In the genomic region with DNA sequence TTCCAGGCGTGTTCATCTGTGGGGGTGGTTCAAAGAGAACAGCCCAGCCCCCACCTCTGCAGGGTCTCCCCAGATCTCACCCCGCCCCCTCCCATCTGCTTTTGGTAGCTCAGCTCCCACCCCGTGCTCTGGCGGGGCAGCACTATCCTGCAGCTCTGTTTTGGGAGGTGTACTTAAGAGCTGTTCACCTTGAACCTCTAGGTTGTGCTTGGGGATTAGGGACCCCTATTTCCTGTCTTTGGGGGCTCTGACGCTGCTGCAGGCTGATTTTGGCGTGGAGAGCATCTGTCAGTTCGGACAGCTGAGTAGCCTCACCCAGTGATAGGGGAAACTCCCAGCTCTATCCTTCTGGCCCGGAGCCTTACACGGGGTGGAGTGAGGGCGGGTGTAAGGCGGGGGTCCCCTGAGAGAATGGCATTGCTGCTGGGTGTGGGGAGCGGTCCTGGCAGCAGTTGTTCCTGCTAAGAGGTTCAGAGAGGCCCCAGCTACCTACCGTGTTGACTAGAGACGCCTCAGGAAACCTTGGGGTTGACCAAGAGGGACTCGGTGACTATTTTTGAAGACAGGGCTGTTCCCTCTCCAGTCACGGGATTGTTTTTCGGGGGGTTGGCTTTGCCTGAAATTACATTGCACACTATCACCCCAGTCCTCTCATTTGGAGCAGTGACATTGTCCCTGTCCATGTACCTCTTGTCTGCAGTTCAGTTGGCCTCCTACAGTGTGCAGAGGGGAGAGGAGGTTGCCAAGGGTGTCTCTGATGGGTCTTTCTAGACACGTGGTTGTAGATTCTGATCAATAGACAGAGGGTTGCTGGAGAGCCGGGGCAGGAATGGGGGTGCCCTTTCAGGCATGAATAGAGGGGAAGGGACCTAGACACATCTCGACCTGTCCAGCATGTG, we compare ENCODE assay signal across 1 cellular context.
TF ChIP-seq lines count a peak whose summit lies in the region.

No MANE protein-coding gene starts in this region.

TF ChIP-seq in SK-N-SH treated with all-trans-retinoic acid at 6 μM for 48 hours, 23 proteins besides CTCF, POLR2A, EP300 and RAD21 (continued from another document):
- TF ChIP-seq, protein P1, sequence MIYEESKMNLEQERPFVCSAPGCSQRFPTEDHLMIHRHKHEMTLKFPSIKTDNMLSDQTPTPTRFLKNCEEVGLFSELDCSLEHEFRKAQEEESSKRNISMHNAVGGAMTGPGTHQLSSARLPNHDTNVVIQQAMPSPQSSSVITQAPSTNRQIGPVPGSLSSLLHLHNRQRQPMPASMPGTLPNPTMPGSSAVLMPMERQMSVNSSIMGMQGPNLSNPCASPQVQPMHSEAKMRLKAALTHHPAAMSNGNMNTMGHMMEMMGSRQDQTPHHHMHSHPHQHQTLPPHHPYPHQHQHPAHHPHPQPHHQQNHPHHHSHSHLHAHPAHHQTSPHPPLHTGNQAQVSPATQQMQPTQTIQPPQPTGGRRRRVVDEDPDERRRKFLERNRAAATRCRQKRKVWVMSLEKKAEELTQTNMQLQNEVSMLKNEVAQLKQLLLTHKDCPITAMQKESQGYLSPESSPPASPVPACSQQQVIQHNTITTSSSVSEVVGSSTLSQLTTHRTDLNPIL (CRISPR knock-in tag; IDR thresholded peaks at IDR 0.05; ENCODE audit: low read depth): no peak
- TF ChIP-seq GLIS3 (CRISPR knock-in tag; IDR thresholded peaks at IDR 0.05) (no peak), PPARA (CRISPR knock-in tag; IDR thresholded peaks at IDR 0.05; ENCODE audit: borderline replicate concordance) (no peak), ZNF565 (CRISPR knock-in tag; conservative IDR thresholded peaks at IDR 0.05; ENCODE audit: low read depth) (no peak), SNAI2 (CRISPR knock-in tag; IDR thresholded peaks at IDR 0.05) (no peak), ZC3H10 (CRISPR knock-in tag; IDR thresholded peaks at IDR 0.05) (no peak), BACH2 (CRISPR knock-in tag; IDR thresholded peaks at IDR 0.05; ENCODE audit: borderline replicate concordance) (no peak), ESRRG (CRISPR knock-in tag; IDR thresholded peaks at IDR 0.05) (no peak)
- TF ChIP-seq, protein P2, sequence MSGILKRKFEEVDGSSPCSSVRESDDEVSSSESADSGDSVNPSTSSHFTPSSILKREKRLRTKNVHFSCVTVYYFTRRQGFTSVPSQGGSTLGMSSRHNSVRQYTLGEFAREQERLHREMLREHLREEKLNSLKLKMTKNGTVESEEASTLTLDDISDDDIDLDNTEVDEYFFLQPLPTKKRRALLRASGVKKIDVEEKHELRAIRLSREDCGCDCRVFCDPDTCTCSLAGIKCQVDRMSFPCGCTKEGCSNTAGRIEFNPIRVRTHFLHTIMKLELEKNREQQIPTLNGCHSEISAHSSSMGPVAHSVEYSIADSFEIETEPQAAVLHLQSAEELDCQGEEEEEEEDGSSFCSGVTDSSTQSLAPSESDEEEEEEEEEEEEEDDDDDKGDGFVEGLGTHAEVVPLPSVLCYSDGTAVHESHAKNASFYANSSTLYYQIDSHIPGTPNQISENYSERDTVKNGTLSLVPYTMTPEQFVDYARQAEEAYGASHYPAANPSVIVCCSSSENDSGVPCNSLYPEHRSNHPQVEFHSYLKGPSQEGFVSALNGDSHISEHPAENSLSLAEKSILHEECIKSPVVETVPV (CRISPR knock-in tag; IDR thresholded peaks at IDR 0.05): no peak
- TF ChIP-seq, protein P3, sequence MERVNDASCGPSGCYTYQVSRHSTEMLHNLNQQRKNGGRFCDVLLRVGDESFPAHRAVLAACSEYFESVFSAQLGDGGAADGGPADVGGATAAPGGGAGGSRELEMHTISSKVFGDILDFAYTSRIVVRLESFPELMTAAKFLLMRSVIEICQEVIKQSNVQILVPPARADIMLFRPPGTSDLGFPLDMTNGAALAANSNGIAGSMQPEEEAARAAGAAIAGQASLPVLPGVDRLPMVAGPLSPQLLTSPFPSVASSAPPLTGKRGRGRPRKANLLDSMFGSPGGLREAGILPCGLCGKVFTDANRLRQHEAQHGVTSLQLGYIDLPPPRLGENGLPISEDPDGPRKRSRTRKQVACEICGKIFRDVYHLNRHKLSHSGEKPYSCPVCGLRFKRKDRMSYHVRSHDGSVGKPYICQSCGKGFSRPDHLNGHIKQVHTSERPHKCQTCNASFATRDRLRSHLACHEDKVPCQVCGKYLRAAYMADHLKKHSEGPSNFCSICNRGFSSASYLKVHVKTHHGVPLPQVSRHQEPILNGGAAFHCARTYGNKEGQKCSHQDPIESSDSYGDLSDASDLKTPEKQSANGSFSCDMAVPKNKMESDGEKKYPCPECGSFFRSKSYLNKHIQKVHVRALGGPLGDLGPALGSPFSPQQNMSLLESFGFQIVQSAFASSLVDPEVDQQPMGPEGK (CRISPR knock-in tag; IDR thresholded peaks at IDR 0.05; ENCODE audit: borderline replicate concordance): no peak
- TF ChIP-seq, protein P4, sequence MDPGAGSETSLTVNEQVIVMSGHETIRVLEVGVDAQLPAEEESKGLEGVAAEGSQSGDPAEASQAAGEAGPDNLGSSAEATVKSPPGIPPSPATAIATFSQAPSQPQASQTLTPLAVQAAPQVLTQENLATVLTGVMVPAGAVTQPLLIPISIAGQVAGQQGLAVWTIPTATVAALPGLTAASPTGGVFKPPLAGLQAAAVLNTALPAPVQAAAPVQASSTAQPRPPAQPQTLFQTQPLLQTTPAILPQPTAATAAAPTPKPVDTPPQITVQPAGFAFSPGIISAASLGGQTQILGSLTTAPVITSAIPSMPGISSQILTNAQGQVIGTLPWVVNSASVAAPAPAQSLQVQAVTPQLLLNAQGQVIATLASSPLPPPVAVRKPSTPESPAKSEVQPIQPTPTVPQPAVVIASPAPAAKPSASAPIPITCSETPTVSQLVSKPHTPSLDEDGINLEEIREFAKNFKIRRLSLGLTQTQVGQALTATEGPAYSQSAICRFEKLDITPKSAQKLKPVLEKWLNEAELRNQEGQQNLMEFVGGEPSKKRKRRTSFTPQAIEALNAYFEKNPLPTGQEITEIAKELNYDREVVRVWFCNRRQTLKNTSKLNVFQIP (CRISPR knock-in tag; IDR thresholded peaks at IDR 0.05; ENCODE audit: borderline replicate concordance, low read depth): no peak
